ENCODE assay signal across 9 cellular contexts in the genomic region with DNA sequence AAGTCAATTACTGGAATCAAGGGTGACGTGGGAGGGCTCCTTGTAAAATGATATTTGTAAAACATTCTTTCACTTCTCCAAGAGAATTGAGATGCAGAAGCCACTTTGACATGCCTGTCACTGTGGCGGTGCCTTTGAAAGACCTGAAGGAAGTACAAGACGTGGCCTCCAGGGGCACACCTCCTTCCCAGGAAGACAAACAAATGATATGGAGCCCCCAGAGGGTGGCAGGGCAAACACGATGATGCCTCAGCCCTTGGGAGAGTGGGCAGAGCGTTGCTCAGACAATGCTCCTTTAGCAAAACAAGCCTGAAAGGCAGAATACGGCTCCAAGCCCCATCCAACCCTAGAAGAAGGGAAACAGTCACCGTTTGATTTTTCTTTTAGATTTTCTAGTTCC. TPM values are rescaled to one million over a fixed set of nuclear protein-coding genes. Genes with fewer than 3 reads are reported as not detected.
DNase-seq lines count a peak whose midpoint lies in the region; TF ChIP-seq lines count a peak whose summit lies in the region.
"Had no signal": no experiment of that assay in that cellular context is flagged by ENCODE, and none has a peak within 500 bp of the region (broad histone marks: within the 10 kb centered on the region; RNA-seq: fewer than 3 reads in every experiment).

No MANE protein-coding gene starts in this region.

- intact Hi-C loops in colonic mucosa (cut with DNase I) (loop anchor here (5.0 to 10.0 kb wide), 2 partner anchors 44 to 96 kb away; no protein-coding TSS in a partner anchor), sigmoid colon (cut with DNase I) (no loop called here)

- H3K27me3 ChIP-seq in colonic mucosa (no peaks in the 10 kb centered on the region), sigmoid colon (no peaks in the 10 kb centered on the region)

- TF ChIP-seq CTCF in colonic mucosa (IDR thresholded peaks at IDR 0.05) (no peak), sigmoid colon (IDR thresholded peaks at IDR 0.05) (no peak)

- H3K9ac ChIP-seq in colonic mucosa (ENCODE audit: low read depth in 2 of 2, low read length in 2 of 2) = peak overlapping the region in 1 of 2 donors; percentile 63

- H3K27ac ChIP-seq in colonic mucosa (peak overlapping the region; percentile 81), sigmoid colon (peak overlapping the region in 3 of 4 donors; percentile 61 to 78 (median 74))

- H3K4me1 ChIP-seq in colonic mucosa (peaks cover 8% of the 10 kb centered on the region), sigmoid colon (peaks cover 0 to 22% (median 17%) of the 10 kb centered on the region in 4 donors)

- TF ChIP-seq EP300 in sigmoid colon (IDR thresholded peaks at IDR 0.05) = no peak

- WGBS in sigmoid colon, 2 donors = 7 to 19% methylated on average over 7 of the region's 7 CpGs

- H3K36me3 ChIP-seq in colonic mucosa = no peaks in the 10 kb centered on the region
- H3K36me3 ChIP-seq in sigmoid colon = no peaks in the 10 kb centered on the region

- H3K9me3 ChIP-seq in colonic mucosa (no peaks in the 10 kb centered on the region), sigmoid colon (no peaks in the 10 kb centered on the region)

- no peak for TF ChIP-seq POLR2A in sigmoid colon (IDR thresholded peaks at IDR 0.05)

- peak; percentile 51 to 56 for DNase-seq in NCI-H526 (lab: John Stamatoyannopoulos, UW)
- no peak for DNase-seq in NCI-H526 treated with DMSO at 0.1 percent for 48 hours (lab: John Stamatoyannopoulos, UW)
- DNase-seq in MV-4-11 (lab: John Stamatoyannopoulos, UW) = peak; percentile 61
- peak; percentile 62 for DNase-seq in colonic mucosa
- DNase-seq in sigmoid colon = no peak
- no peak for DNase-seq in NCI-H128 (lab: John Stamatoyannopoulos, UW; ENCODE audit: unreplicated experiment)
- no peak for DNase-seq in C1 segment of cervical spinal cord (lab: John Stamatoyannopoulos, UW)
- no peak for DNase-seq in activated effector memory CD4-positive, alpha-beta T cell treated with Interleukin-2 at 50 U/mL for 16 hours
- DNase-seq: right cardiac atrium had no signal

- no peak overlapping the region for H3K4me3 ChIP-seq in colonic mucosa
- no peak overlapping the region for H3K4me3 ChIP-seq in sigmoid colon

RNA-seq across cellular contexts. Expression of gene ATP12A, which starts 9.3 kb away (rescaled TPM):
- total RNA-seq in colonic mucosa (1 to 10 TPM in 1 of 2 donors, under 1 TPM in 1; 0.64 to 1.4 TPM), sigmoid colon (not detected)
- not detected for polyA plus RNA-seq in sigmoid colon
- total RNA-seq: right cardiac atrium had no signal
- polyA plus RNA-seq: right cardiac atrium had no signal

Comparison
In these comparisons a context has a peak if more than half of its experiments do, and no peak if none do; other contexts are left out.
1. DNase-seq: peak in NCI-H526 (2 of 2), MV-4-11 (single experiment) and colonic mucosa (single experiment); none in NCI-H526 treated with DMSO at 0.1 percent for 48 hours (single experiment), sigmoid colon (single experiment), NCI-H128 (single experiment), C1 segment of cervical spinal cord (0 of 14) and activated effector memory CD4-positive, alpha-beta T cell treated with Interleukin-2 at 50 U/mL for 16 hours (single experiment).